Comparison of ENCODE assay signal across 16 cellular contexts in the genomic region with DNA sequence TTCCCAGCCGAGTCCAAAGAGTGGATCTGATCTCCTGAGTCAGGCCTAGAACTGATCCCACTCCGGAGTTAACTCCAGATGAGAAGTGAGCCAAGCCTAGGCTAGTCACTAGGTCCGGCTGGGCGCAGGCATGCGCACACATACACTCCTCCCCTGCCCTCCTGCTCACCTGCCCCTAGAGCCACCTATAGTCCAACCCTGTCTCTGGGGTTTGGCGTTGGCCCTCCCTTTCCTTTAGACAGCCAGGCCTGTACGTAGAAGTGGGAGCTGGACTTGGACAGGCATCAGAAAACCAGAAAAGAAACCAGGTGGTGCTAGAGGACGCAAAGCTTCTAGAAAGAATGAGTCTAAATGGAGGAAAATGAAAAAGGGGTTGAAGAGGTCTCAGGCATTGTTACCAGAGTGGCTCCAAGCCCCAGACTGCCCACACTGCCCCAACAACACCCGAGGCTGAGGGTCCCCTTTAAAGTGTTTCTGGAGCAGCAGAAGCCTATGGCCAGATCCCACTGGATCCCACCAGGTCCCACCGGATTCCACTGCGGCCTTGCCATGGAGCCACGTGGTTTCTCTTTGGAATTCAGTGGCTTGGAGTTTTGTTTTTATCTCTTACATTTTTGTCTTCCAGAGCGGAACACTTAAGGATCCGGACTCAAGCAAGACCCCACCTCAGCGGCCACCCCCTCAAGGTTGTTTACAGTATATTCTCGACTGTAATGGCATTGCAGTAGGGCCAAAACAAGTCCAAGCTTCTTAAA. TPM values are rescaled to one million over a fixed set of nuclear protein-coding genes. Genes with fewer than 3 reads are reported as not detected.
"Had no signal": no experiment of that assay in that cellular context is flagged by ENCODE, and none has a peak within 500 bp of the region (broad histone marks: within the 10 kb centered on the region; RNA-seq: fewer than 3 reads in every experiment).

No MANE protein-coding gene starts in this region.

- H3K27ac Mint-ChIP-seq: immature natural killer cell; natural killer cell treated with Interleukin-12 subunit alpha and Interleukin-12 subunit beta and Interleukin-15 and Interleukin-18, amount 100 ng/mL, for 72 hours; T-helper 2 cell treated with Interferon-gamma antibody and Interleukin-4, amounts not matched to agents 5 μg/mL and 100 μg/mL, for 36 hours had no signal

- ATAC-seq: heart left ventricle; natural killer cell treated with Interleukin-12 subunit alpha and Interleukin-12 subunit beta and Interleukin-15 and Interleukin-18, amount 100 ng/mL, for 72 hours; pancreas had no signal

- DNase-seq: activated CD4-positive, CD25-positive, alpha-beta regulatory T cell treated with anti-CD3 and anti-CD28 coated beads, Interleukin-2, amount 50 U/mL, for 72 hours; activated naive CD4-positive, alpha-beta T cell treated with Interleukin-2 at 50 U/mL for 16 hours; activated T-cell treated with anti-CD3 and anti-CD28 coated beads for 4 hours; cerebellar nuclear complex; effector memory CD4-positive, alpha-beta T cell; foreskin melanocyte; heart left ventricle; immature natural killer cell; pancreas; stimulated activated naive CD4-positive, alpha-beta T cell had no signal

- H3K27ac ChIP-seq: ascending aorta, breast epithelium, heart left ventricle, pancreas, tibial nerve had no signal

- FAIRE-seq: pancreas had no signal

- H3K9me3 ChIP-seq: ascending aorta, breast epithelium, heart left ventricle, pancreas, tibial nerve had no signal

- H3K4me3 ChIP-seq: ascending aorta, breast epithelium, heart left ventricle, pancreas, tibial nerve had no signal

- H3K36me3 ChIP-seq: ascending aorta, breast epithelium, heart left ventricle, pancreas, tibial nerve had no signal

- H3K9me3 Mint-ChIP-seq: immature natural killer cell; natural killer cell treated with Interleukin-12 subunit alpha and Interleukin-12 subunit beta and Interleukin-15 and Interleukin-18, amount 100 ng/mL, for 72 hours; T-helper 2 cell treated with Interferon-gamma antibody and Interleukin-4, amounts not matched to agents 5 μg/mL and 100 μg/mL, for 36 hours had no signal

- H3K36me3 Mint-ChIP-seq: immature natural killer cell; natural killer cell treated with Interleukin-12 subunit alpha and Interleukin-12 subunit beta and Interleukin-15 and Interleukin-18, amount 100 ng/mL, for 72 hours had no signal

- H3K4me1 ChIP-seq: pancreas had no signal

- H3K4me3 Mint-ChIP-seq: immature natural killer cell; natural killer cell treated with Interleukin-12 subunit alpha and Interleukin-12 subunit beta and Interleukin-15 and Interleukin-18, amount 100 ng/mL, for 72 hours; T-helper 2 cell treated with Interferon-gamma antibody and Interleukin-4, amounts not matched to agents 5 μg/mL and 100 μg/mL, for 36 hours had no signal

- H3K27me3 ChIP-seq: ascending aorta, breast epithelium, heart left ventricle, pancreas, tibial nerve had no signal

RNA-seq across cellular contexts. Expression of gene TIMP4, which starts 24.2 kb away (rescaled TPM):
- total RNA-seq: activated CD8-positive, alpha-beta memory T cell treated with anti-CD3 and anti-CD28 coated beads for 36 hours; natural killer cell treated with Interleukin-12 subunit alpha and Interleukin-12 subunit beta and Interleukin-15 and Interleukin-18, amount 100 ng/mL, for 72 hours had no signal
- polyA plus RNA-seq: immature natural killer cell had no signal
